In the genomic region with DNA sequence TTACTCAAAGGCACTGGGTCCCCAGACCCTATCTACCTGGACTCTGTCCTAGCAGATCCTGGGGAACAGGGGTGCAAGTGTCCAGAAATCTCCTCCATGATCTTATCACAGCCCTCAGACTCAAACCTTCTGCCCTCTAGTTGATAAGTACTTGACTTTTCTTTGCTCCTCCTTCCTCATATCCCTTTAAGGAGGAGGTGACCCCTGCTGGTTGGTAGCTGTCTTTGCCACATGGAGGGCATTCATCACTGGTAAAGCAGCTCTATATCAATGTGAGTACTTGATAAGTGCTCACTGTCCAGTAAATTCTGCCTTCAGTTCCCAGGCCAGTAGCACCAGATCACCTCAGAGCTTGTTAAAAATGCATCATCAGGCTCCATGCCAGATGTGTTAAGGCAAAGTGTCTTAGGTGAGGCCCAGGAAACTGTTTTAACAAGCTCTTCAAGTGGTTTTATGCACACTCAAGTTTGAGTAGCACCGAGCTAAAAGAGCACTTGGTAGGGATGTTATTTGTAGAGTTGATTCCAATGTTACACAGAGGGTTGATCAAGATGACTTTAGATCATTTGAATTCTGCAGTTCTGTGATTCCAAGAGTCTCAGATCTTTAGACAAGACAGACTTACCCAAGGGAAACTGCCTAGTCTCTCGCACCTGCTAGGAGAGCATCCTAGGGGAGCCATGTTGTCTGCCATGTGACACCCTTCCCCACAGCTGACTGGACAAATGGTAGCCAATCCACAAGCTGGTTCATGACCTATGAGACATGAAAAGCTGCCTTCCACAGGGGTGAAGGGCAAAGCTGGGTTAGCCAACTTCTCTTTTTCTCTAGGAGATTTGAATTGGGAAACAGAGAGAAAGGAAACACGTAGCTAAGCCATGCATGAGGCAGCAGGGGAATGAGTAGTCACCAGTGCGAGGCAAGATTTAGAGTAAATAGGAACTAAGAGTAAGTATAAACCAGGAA, we compare ENCODE assay signal across 1 cellular context.
TF ChIP-seq lines count a peak whose summit lies in the region.

No MANE protein-coding gene starts in this region.

TF ChIP-seq in K562, 482 proteins besides CTCF, POLR2A, EP300 and RAD21:
- TF ChIP-seq SMC3 (conservative IDR thresholded peaks at IDR 0.05; ENCODE audit: insufficient read depth, low read depth, low read length) (0 out of 2 replicates have a peak, but pooled peaks have one; percentile 30), MCM2 (IDR thresholded peaks at IDR 0.05; ENCODE audit: low read depth) (no peak), GTF2E2 (tag; IDR thresholded peaks at IDR 0.05) (no peak), CREM (IDR thresholded peaks at IDR 0.05; ENCODE audit: low read depth) (0 out of 2 replicates have a peak, but pooled peaks have one; percentile 18), ILF3 (IDR thresholded peaks at IDR 0.05; ENCODE audit: borderline replicate concordance) (no peak), YY1 (IDR thresholded peaks at IDR 0.05; ENCODE audit: borderline replicate concordance in 1 of 3, control insufficient read depth in 1 of 3, extremely low read depth in 1 of 3, insufficient read depth in 3 of 3, insufficient read length in 1 of 3, insufficient replicate concordance in 2 of 3, low read depth in 1 of 3, low read length in 2 of 3) (peak in 1 of 3 experiments; percentile 27), ARID1B (IDR thresholded peaks at IDR 0.05) (peak; percentile 46; the same call in 1 of the 2 replicates), ESRRA (IDR thresholded peaks at IDR 0.05; ENCODE audit: borderline replicate concordance, low read depth) (peak; percentile 66; the same call in 1 of the 2 replicates), NR2C2 (CRISPR knock-in tag; IDR thresholded peaks at IDR 0.05) (no peak), NR2C2 (tag; IDR thresholded peaks at IDR 0.05) (peak; percentile 59), L3MBTL2 (IDR thresholded peaks at IDR 0.05) (peak; percentile 74), RBM34 (IDR thresholded peaks at IDR 0.05; ENCODE audit: borderline replicate concordance, insufficient read depth, low read length) (no peak), ZNF134 (CRISPR knock-in tag; conservative IDR thresholded peaks at IDR 0.05) (no peak), ZNF699 (CRISPR knock-in tag; IDR thresholded peaks at IDR 0.05; ENCODE audit: insufficient replicate concordance) (no peak), FOSL1 (tag; conservative IDR thresholded peaks at IDR 0.05) (no peak), MYC (IDR thresholded peaks at IDR 0.05; ENCODE audit: low read depth, low read length) (peak; percentile 67; the same call in 1 of the 2 replicates), MYC (CRISPR knock-in tag; IDR thresholded peaks at IDR 0.05; ENCODE audit: borderline replicate concordance, low read depth) (no peak), DPF2 (IDR thresholded peaks at IDR 0.05) (peak; percentile 41; the same call in 1 of the 2 replicates), RAD51 (IDR thresholded peaks at IDR 0.05; ENCODE audit: borderline replicate concordance, low read depth) (no peak), ZNF695 (CRISPR knock-in tag; IDR thresholded peaks at IDR 0.05) (no peak), KLF16 (IDR thresholded peaks at IDR 0.05) (0 out of 2 replicates have a peak, but pooled peaks have one; percentile 40), ELF2 (CRISPR knock-in tag; IDR thresholded peaks at IDR 0.05) (0 out of 2 replicates have a peak, but pooled peaks have one; percentile 18), JUND (IDR thresholded peaks at IDR 0.05; ENCODE audit: borderline replicate concordance, low read depth, low read length) (peak; percentile 30; the same call in 1 of the 2 replicates), JUND (tag; IDR thresholded peaks at IDR 0.05; ENCODE audit: borderline replicate concordance, low read depth, low read length) (no peak), ZFP1 (CRISPR knock-in tag; IDR thresholded peaks at IDR 0.05) (no peak), CTBP1 (IDR thresholded peaks at IDR 0.05; ENCODE audit: borderline replicate concordance) (peak; percentile 26; the same call in 1 of the 2 replicates), E2F3 (CRISPR knock-in tag; IDR thresholded peaks at IDR 0.05) (no peak), RCOR1 (IDR thresholded peaks at IDR 0.05; ENCODE audit: borderline replicate concordance in 1 of 2, low read depth in 2 of 2, low read length in 2 of 2) (0 out of 4 replicates have a peak, but pooled peaks of 1 of the 2 experiments have one; percentile 51), NR2C1 (IDR thresholded peaks at IDR 0.05) (no peak), NR2C1 (tag; IDR thresholded peaks at IDR 0.05) (peak; percentile 50), ZNF274 (IDR thresholded peaks at IDR 0.05; ENCODE audit: borderline replicate concordance, low read depth, low read length) (no peak), C11orf30 (IDR thresholded peaks at IDR 0.05; ENCODE audit: low read depth) (no peak), NCOA1 (IDR thresholded peaks at IDR 0.05; ENCODE audit: low read depth) (no peak), ZNF24 (IDR thresholded peaks at IDR 0.05) (no peak)
- TF ChIP-seq, protein P1, sequence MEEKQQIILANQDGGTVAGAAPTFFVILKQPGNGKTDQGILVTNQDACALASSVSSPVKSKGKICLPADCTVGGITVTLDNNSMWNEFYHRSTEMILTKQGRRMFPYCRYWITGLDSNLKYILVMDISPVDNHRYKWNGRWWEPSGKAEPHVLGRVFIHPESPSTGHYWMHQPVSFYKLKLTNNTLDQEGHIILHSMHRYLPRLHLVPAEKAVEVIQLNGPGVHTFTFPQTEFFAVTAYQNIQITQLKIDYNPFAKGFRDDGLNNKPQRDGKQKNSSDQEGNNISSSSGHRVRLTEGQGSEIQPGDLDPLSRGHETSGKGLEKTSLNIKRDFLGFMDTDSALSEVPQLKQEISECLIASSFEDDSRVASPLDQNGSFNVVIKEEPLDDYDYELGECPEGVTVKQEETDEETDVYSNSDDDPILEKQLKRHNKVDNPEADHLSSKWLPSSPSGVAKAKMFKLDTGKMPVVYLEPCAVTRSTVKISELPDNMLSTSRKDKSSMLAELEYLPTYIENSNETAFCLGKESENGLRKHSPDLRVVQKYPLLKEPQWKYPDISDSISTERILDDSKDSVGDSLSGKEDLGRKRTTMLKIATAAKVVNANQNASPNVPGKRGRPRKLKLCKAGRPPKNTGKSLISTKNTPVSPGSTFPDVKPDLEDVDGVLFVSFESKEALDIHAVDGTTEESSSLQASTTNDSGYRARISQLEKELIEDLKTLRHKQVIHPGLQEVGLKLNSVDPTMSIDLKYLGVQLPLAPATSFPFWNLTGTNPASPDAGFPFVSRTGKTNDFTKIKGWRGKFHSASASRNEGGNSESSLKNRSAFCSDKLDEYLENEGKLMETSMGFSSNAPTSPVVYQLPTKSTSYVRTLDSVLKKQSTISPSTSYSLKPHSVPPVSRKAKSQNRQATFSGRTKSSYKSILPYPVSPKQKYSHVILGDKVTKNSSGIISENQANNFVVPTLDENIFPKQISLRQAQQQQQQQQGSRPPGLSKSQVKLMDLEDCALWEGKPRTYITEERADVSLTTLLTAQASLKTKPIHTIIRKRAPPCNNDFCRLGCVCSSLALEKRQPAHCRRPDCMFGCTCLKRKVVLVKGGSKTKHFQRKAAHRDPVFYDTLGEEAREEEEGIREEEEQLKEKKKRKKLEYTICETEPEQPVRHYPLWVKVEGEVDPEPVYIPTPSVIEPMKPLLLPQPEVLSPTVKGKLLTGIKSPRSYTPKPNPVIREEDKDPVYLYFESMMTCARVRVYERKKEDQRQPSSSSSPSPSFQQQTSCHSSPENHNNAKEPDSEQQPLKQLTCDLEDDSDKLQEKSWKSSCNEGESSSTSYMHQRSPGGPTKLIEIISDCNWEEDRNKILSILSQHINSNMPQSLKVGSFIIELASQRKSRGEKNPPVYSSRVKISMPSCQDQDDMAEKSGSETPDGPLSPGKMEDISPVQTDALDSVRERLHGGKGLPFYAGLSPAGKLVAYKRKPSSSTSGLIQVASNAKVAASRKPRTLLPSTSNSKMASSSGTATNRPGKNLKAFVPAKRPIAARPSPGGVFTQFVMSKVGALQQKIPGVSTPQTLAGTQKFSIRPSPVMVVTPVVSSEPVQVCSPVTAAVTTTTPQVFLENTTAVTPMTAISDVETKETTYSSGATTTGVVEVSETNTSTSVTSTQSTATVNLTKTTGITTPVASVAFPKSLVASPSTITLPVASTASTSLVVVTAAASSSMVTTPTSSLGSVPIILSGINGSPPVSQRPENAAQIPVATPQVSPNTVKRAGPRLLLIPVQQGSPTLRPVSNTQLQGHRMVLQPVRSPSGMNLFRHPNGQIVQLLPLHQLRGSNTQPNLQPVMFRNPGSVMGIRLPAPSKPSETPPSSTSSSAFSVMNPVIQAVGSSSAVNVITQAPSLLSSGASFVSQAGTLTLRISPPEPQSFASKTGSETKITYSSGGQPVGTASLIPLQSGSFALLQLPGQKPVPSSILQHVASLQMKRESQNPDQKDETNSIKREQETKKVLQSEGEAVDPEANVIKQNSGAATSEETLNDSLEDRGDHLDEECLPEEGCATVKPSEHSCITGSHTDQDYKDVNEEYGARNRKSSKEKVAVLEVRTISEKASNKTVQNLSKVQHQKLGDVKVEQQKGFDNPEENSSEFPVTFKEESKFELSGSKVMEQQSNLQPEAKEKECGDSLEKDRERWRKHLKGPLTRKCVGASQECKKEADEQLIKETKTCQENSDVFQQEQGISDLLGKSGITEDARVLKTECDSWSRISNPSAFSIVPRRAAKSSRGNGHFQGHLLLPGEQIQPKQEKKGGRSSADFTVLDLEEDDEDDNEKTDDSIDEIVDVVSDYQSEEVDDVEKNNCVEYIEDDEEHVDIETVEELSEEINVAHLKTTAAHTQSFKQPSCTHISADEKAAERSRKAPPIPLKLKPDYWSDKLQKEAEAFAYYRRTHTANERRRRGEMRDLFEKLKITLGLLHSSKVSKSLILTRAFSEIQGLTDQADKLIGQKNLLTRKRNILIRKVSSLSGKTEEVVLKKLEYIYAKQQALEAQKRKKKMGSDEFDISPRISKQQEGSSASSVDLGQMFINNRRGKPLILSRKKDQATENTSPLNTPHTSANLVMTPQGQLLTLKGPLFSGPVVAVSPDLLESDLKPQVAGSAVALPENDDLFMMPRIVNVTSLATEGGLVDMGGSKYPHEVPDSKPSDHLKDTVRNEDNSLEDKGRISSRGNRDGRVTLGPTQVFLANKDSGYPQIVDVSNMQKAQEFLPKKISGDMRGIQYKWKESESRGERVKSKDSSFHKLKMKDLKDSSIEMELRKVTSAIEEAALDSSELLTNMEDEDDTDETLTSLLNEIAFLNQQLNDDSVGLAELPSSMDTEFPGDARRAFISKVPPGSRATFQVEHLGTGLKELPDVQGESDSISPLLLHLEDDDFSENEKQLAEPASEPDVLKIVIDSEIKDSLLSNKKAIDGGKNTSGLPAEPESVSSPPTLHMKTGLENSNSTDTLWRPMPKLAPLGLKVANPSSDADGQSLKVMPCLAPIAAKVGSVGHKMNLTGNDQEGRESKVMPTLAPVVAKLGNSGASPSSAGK (IDR thresholded peaks at IDR 0.05), result peak; percentile 29; the same call in 1 of the 2 replicates
- TF ChIP-seq, protein P2, sequence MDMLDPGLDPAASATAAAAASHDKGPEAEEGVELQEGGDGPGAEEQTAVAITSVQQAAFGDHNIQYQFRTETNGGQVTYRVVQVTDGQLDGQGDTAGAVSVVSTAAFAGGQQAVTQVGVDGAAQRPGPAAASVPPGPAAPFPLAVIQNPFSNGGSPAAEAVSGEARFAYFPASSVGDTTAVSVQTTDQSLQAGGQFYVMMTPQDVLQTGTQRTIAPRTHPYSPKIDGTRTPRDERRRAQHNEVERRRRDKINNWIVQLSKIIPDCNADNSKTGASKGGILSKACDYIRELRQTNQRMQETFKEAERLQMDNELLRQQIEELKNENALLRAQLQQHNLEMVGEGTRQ (CRISPR knock-in tag; IDR thresholded peaks at IDR 0.05), result peak; percentile 68
- TF ChIP-seq, protein P3, sequence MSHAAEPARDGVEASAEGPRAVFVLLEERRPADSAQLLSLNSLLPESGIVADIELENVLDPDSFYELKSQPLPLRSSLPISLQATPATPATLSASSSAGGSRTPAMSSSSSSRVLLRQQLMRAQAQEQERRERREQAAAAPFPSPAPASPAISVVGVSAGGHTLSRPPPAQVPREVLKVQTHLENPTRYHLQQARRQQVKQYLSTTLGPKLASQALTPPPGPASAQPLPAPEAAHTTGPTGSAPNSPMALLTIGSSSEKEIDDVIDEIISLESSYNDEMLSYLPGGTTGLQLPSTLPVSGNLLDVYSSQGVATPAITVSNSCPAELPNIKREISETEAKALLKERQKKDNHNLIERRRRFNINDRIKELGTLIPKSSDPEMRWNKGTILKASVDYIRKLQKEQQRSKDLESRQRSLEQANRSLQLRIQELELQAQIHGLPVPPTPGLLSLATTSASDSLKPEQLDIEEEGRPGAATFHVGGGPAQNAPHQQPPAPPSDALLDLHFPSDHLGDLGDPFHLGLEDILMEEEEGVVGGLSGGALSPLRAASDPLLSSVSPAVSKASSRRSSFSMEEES (CRISPR knock-in tag; IDR thresholded peaks at IDR 0.05), result no peak
- TF ChIP-seq, protein P4, sequence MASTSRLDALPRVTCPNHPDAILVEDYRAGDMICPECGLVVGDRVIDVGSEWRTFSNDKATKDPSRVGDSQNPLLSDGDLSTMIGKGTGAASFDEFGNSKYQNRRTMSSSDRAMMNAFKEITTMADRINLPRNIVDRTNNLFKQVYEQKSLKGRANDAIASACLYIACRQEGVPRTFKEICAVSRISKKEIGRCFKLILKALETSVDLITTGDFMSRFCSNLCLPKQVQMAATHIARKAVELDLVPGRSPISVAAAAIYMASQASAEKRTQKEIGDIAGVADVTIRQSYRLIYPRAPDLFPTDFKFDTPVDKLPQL (IDR thresholded peaks at IDR 0.05; ENCODE audit: extremely low read depth, insufficient read length), result no peak
